ENCODE assay signal across 8 cellular contexts in the genomic region with DNA sequence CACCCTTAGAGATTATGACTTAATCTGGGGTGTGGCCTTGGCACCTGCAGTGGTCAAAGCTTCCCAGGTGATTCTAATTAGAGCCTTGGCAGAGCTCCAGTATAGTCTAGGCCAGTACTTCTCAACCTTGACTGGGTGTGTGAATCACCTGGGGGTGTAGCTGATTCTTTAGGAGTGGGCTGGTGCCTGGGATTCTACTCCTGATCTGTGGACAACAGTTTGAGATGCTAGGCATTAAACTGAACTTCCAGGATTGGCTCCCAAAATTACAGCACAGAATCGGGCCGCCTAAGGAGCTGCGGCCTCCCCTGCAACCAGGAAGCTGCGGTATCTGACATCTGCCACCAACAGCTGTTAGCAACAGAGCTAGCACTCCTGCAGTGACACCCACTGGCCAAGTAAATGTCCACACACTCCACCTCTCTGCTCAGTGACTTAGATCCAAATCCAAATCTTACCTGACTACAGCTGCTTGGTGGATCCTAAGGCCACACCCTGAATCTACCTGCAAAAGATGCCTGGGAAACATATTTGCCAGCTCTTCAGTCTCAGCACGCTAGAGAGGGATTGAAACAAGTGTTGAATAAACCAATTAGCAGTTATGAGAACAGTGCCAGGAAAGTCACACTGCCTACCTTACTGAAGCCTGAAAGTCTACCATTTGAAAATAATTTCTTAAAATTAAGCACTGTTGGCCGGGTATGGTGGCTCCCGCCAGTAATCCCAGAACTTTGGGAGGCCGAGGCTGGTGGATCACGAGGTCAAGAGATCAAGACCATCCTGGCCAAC.
DNase-seq lines count a peak whose midpoint lies in the region; ATAC-seq and TF ChIP-seq lines count a peak whose summit lies in the region.

No MANE protein-coding gene starts in this region.

- H3K4me1 ChIP-seq in HEK293 (ENCODE audit: control insufficient read depth, insufficient read depth, low read length) (peaks cover 4% of the 10 kb centered on the region; the same call in 1 of the 2 replicates), MM.1S (ENCODE audit: low read length) (no peaks in the 10 kb centered on the region), RWPE2 (ENCODE audit: insufficient read depth, poor library complexity, severe bottlenecking) (peaks cover 32% of the 10 kb centered on the region)

- H3K4me3 ChIP-seq in HEK293 (ENCODE audit: low read depth, low read length) (no peak overlapping the region), MM.1S (ENCODE audit: low read length) (no peak overlapping the region), RWPE2 (ENCODE audit: severe bottlenecking) (no peak overlapping the region)

- peaks cover 10% of the 10 kb centered on the region for H3K27me3 Mint-ChIP-seq in activated naive CD4-positive, alpha-beta T cell treated with anti-CD3 and anti-CD28 coated beads for 36 hours (ENCODE audit: low read depth)
- peaks cover 21 to 26% of the 10 kb centered on the region in 2 donors for H3K27me3 Mint-ChIP-seq in natural killer cell treated with Interleukin-12 subunit alpha and Interleukin-12 subunit beta and Interleukin-15 and Interleukin-18, amount 100 ng/mL, for 72 hours

- peak; percentile 68 for DNase-seq in activated naive CD4-positive, alpha-beta T cell treated with anti-CD3 and anti-CD28 coated beads for 36 hours
- DNase-seq in activated naive CD4-positive, alpha-beta T cell (lab: John Stamatoyannopoulos, UW), result no peak
- DNase-seq in MM.1S (peak; percentile 70), RWPE2 (ENCODE audit: low spot score) (no peak), erythroblast (lab: John Stamatoyannopoulos, UW) (peak; percentile 63 to 65), omental fat pad (ENCODE audit: low spot score) (no peak)
- DNase-seq in natural killer cell treated with Interleukin-12 subunit alpha and Interleukin-12 subunit beta and Interleukin-15 and Interleukin-18, amount 100 ng/mL, for 72 hours (ENCODE audit: low spot score), result no peak

- CTCF ChIA-PET in activated naive CD4-positive, alpha-beta T cell treated with anti-CD3 and anti-CD28 coated beads for 36 hours (lab: Charles Lee), result interaction anchor here (0.7 to 1.5 kb wide), 8 partner anchors 8 to 606 kb away, joined by 3 to 7 read pairs (median 4); partner anchors contain the start of gene LRFN2
- CTCF ChIA-PET in HEK293 (lab: Yijun Ruan, JAX), result interaction anchor here (0.6 to 5.4 kb wide), 19 partner anchors 10 to 444 kb away, joined by 3 to 37 read pairs (median 4); partner anchors contain the start of gene UNC5CL

- H3K27ac Mint-ChIP-seq in activated naive CD4-positive, alpha-beta T cell treated with anti-CD3 and anti-CD28 coated beads for 36 hours, result no peak overlapping the region
- H3K27ac Mint-ChIP-seq in natural killer cell treated with Interleukin-12 subunit alpha and Interleukin-12 subunit beta and Interleukin-15 and Interleukin-18, amount 100 ng/mL, for 72 hours, result no peak overlapping the region

- no peaks in the 10 kb centered on the region for H3K27me3 ChIP-seq in MM.1S (replicated peaks; ENCODE audit: insufficient read depth, low read length)
- no peaks in the 10 kb centered on the region for H3K27me3 ChIP-seq in RWPE2 (ENCODE audit: insufficient read depth, poor library complexity, severe bottlenecking)

- H3K9ac ChIP-seq in MM.1S (ENCODE audit: low read length), result no peak overlapping the region

- H3K4me2 ChIP-seq in MM.1S (ENCODE audit: low read depth, low read length), result peak overlapping the region; percentile 36; the same call in 1 of the 2 replicates

- no peaks in the 10 kb centered on the region for H3K9me2 ChIP-seq in MM.1S (replicated peaks; ENCODE audit: insufficient read depth, low read length)

- no peaks in the 10 kb centered on the region for H3K36me3 Mint-ChIP-seq in activated naive CD4-positive, alpha-beta T cell treated with anti-CD3 and anti-CD28 coated beads for 36 hours (ENCODE audit: low read depth)
- no peaks in the 10 kb centered on the region for H3K36me3 Mint-ChIP-seq in natural killer cell treated with Interleukin-12 subunit alpha and Interleukin-12 subunit beta and Interleukin-15 and Interleukin-18, amount 100 ng/mL, for 72 hours

- intact Hi-C loops in activated naive CD4-positive, alpha-beta T cell treated with anti-CD3 and anti-CD28 coated beads for 36 hours (cut with micrococcal nuclease), result loop anchor here (5.0 to 10.0 kb wide), 3 partner anchors 60 to 585 kb away; no protein-coding TSS in a partner anchor

- peak; percentile 69 for ATAC-seq in RWPE2 (ENCODE audit: low read depth)
- peak; percentile 70 to 74 for ATAC-seq in natural killer cell treated with Interleukin-12 subunit alpha and Interleukin-12 subunit beta and Interleukin-15 and Interleukin-18, amount 100 ng/mL, for 72 hours
- no peak for ATAC-seq in omental fat pad (ENCODE audit: low FRiP score)

- no peaks in the 10 kb centered on the region for H3F3A ChIP-seq in MM.1S (ENCODE audit: insufficient read depth, low read length)

- TF ChIP-seq CTCF in HEK293 (tag by site-specific recombination; IDR thresholded peaks at IDR 0.05), result peak; percentile 38; the same call in 1 of the 2 replicates
- peak; percentile 77 for TF ChIP-seq CTCF in MM.1S (IDR thresholded peaks at IDR 0.05; ENCODE audit: low read length)
- TF ChIP-seq CTCF in RWPE2 (IDR thresholded peaks at IDR 0.05; ENCODE audit: poor library complexity, severe bottlenecking), result peak; percentile 58
- no peak for TF ChIP-seq CTCF in omental fat pad (IDR thresholded peaks at IDR 0.05)

- no peaks in the 10 kb centered on the region for H4K20me1 ChIP-seq in MM.1S (ENCODE audit: insufficient read depth, low read length)

- no peak overlapping the region for H3K4me3 Mint-ChIP-seq in activated naive CD4-positive, alpha-beta T cell treated with anti-CD3 and anti-CD28 coated beads for 36 hours
- H3K4me3 Mint-ChIP-seq in natural killer cell treated with Interleukin-12 subunit alpha and Interleukin-12 subunit beta and Interleukin-15 and Interleukin-18, amount 100 ng/mL, for 72 hours, result no peak overlapping the region

- H3K36me3 ChIP-seq in HEK293 (ENCODE audit: control insufficient read depth in 2 of 2, insufficient read depth in 1 of 2, low read length in 2 of 2) (no peaks in the 10 kb centered on the region), MM.1S (replicated peaks; ENCODE audit: insufficient read depth, low read length) (no peaks in the 10 kb centered on the region), RWPE2 (ENCODE audit: low read depth) (no peaks in the 10 kb centered on the region)

- H2AFZ ChIP-seq in MM.1S (ENCODE audit: low read length), result peak overlapping the region; percentile 40

- POLR2A ChIA-PET in HEK293 (lab: Yijun Ruan, JAX), result no interaction called here

- H3K27ac ChIP-seq in HEK293 (ENCODE audit: extremely low read depth, low read depth, low read length) (no peak overlapping the region), MM.1S (ENCODE audit: low read length) (no peak overlapping the region), RWPE2 (ENCODE audit: poor library complexity, severe bottlenecking) (no peak overlapping the region)

- no peaks in the 10 kb centered on the region for H3K9me3 Mint-ChIP-seq in activated naive CD4-positive, alpha-beta T cell treated with anti-CD3 and anti-CD28 coated beads for 36 hours
- no peaks in the 10 kb centered on the region for H3K9me3 Mint-ChIP-seq in natural killer cell treated with Interleukin-12 subunit alpha and Interleukin-12 subunit beta and Interleukin-15 and Interleukin-18, amount 100 ng/mL, for 72 hours

- H3K9me3 ChIP-seq in HEK293 (ENCODE audit: control insufficient read depth, insufficient read depth, low read depth, low read length), result no peaks in the 10 kb centered on the region
- H3K9me3 ChIP-seq in MM.1S (replicated peaks; ENCODE audit: insufficient read depth, low read length), result no peaks in the 10 kb centered on the region
- H3K9me3 ChIP-seq in RWPE2 (ENCODE audit: severe bottlenecking), result no peaks in the 10 kb centered on the region

- no peaks in the 10 kb centered on the region for H3K79me2 ChIP-seq in MM.1S (ENCODE audit: low read length)

- TF ChIP-seq POLR2A in erythroblast (IDR thresholded peaks at IDR 0.05; ENCODE audit: low read length), result no peak

- peaks cover 3% of the 10 kb centered on the region for H3K4me1 Mint-ChIP-seq in activated naive CD4-positive, alpha-beta T cell treated with anti-CD3 and anti-CD28 coated beads for 36 hours (ENCODE audit: low read depth)
- H3K4me1 Mint-ChIP-seq in natural killer cell treated with Interleukin-12 subunit alpha and Interleukin-12 subunit beta and Interleukin-15 and Interleukin-18, amount 100 ng/mL, for 72 hours (ENCODE audit: low read depth in 2 of 2), result no peaks in the 10 kb centered on the region

TF ChIP-seq in HEK293, 187 proteins besides CTCF, POLR2A, EP300 and RAD21:
- TF ChIP-seq ZNF654 (tag by site-specific recombination; IDR thresholded peaks at IDR 0.05; ENCODE audit: low read depth), result peak; percentile 34; the same call in 1 of the 2 replicates
- TF ChIP-seq, protein P1, sequence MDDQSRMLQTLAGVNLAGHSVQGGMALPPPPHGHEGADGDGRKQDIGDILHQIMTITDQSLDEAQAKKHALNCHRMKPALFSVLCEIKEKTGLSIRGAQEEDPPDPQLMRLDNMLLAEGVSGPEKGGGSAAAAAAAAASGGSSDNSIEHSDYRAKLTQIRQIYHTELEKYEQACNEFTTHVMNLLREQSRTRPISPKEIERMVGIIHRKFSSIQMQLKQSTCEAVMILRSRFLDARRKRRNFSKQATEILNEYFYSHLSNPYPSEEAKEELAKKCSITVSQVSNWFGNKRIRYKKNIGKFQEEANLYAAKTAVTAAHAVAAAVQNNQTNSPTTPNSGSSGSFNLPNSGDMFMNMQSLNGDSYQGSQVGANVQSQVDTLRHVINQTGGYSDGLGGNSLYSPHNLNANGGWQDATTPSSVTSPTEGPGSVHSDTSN (CRISPR knock-in tag; IDR thresholded peaks at IDR 0.05), result no peak

Comparison
In these comparisons a context has a peak if more than half of its experiments do, and no peak if none do; other contexts are left out.
1. DNase-seq: peak in activated naive CD4-positive, alpha-beta T cell treated with anti-CD3 and anti-CD28 coated beads for 36 hours (single experiment), MM.1S (single experiment) and erythroblast (2 of 2); none in activated naive CD4-positive, alpha-beta T cell (0 of 4), RWPE2 (single experiment), natural killer cell treated with Interleukin-12 subunit alpha and Interleukin-12 subunit beta and Interleukin-15 and Interleukin-18, amount 100 ng/mL, for 72 hours (single experiment) and omental fat pad (single experiment).
2. CTCF ChIP-seq: peak in HEK293 (single experiment), MM.1S (single experiment) and RWPE2 (single experiment); none in omental fat pad (0 of 3).